ENCODE assay signal across 16 cellular contexts in the genomic region with DNA sequence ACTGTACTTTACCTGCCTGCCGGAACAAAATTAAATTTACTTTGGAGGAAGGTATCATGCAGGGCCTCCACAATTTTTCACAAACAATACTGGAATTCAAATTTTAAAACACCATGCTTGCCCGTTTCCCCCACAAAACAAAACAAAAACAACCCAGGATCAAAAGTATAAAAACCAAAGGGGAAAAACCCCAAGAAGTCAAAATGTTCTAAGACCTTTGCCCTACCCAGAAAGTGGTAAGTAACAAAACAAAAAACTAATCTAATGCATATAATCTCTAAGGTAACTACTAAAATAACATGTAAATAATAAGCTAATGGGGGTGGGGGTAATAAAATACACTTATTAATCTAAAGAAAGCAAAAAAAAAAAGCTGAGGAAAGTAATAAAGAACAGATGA.
A peak's percentile ranks its signal among the peaks of the same experiment; 100 is the strongest.
DNase-seq lines count a peak whose midpoint lies in the region; ATAC-seq and TF ChIP-seq lines count a peak whose summit lies in the region.
"Had no signal": no experiment of that assay in that cellular context is flagged by ENCODE, and none has a peak within 500 bp of the region (broad histone marks: within the 10 kb centered on the region; RNA-seq: fewer than 3 reads in every experiment).

No MANE protein-coding gene starts in this region.

- H3K4me3 ChIP-seq in PC-9 = no peak overlapping the region
- no peak overlapping the region for H3K4me3 ChIP-seq in endodermal cell (ENCODE audit: low read length)
- H3K4me3 ChIP-seq: colonic mucosa, esophagus squamous epithelium, lung had no signal

- no peak overlapping the region for H3K4me3 Mint-ChIP-seq in activated naive CD4-positive, alpha-beta T cell treated with anti-CD3 and anti-CD28 coated beads, Interleukin-2, amount 10 ng/mL, durations not matched to agents 7 days and 5 days
- no peak overlapping the region for H3K4me3 Mint-ChIP-seq in endodermal cell
- peak overlapping the region; percentile 58 to 73 for H3K4me3 Mint-ChIP-seq in stimulated activated naive CD8-positive, alpha-beta T cell treated with anti-CD3 and anti-CD28 coated beads, Interleukin-15, amount 100 ng/mL, for 72 hours

- H3K4me2 ChIP-seq in PC-9 = no peak overlapping the region

- H3K27ac Mint-ChIP-seq in activated naive CD4-positive, alpha-beta T cell treated with anti-CD3 and anti-CD28 coated beads, Interleukin-2, amount 10 ng/mL, durations not matched to agents 7 days and 5 days = peak overlapping the region; percentile 86
- peak overlapping the region; percentile 15 for H3K27ac Mint-ChIP-seq in endodermal cell
- peak overlapping the region; percentile 59 to 97 for H3K27ac Mint-ChIP-seq in stimulated activated naive CD8-positive, alpha-beta T cell treated with anti-CD3 and anti-CD28 coated beads, Interleukin-15, amount 100 ng/mL, for 72 hours

- H2AFZ ChIP-seq in PC-9 = no peak overlapping the region
- H2AFZ ChIP-seq: parathyroid adenoma had no signal

- H3K9ac ChIP-seq in endodermal cell (ENCODE audit: extremely low read depth, low read length, poor library complexity, severe bottlenecking) = no peak overlapping the region
- H3K9ac ChIP-seq: parathyroid adenoma had no signal

- H3K27me3 Mint-ChIP-seq in activated naive CD4-positive, alpha-beta T cell treated with anti-CD3 and anti-CD28 coated beads, Interleukin-2, amount 10 ng/mL, durations not matched to agents 7 days and 5 days = no peaks in the 10 kb centered on the region
- H3K27me3 Mint-ChIP-seq in endodermal cell (ENCODE audit: insufficient read depth) = no peaks in the 10 kb centered on the region
- no peaks in the 10 kb centered on the region for H3K27me3 Mint-ChIP-seq in stimulated activated naive CD8-positive, alpha-beta T cell treated with anti-CD3 and anti-CD28 coated beads, Interleukin-15, amount 100 ng/mL, for 72 hours

- WGBS in endodermal cell (ENCODE audit: insufficient coverage in 1 of 2, insufficient read length in 1 of 2), 2 experiments = 98% methylated on average over 2 of the region's 2 CpGs; no CpG with 5 or more reads in 1 of the 2 experiments

- peaks cover 52% of the 10 kb centered on the region for H4K20me1 ChIP-seq in PC-9 (ENCODE audit: insufficient read depth)

- peaks cover 59% of the 10 kb centered on the region for H3K4me1 Mint-ChIP-seq in activated naive CD4-positive, alpha-beta T cell treated with anti-CD3 and anti-CD28 coated beads, Interleukin-2, amount 10 ng/mL, durations not matched to agents 7 days and 5 days
- H3K4me1 Mint-ChIP-seq in endodermal cell = peaks cover 19% of the 10 kb centered on the region
- H3K4me1 Mint-ChIP-seq in stimulated activated naive CD8-positive, alpha-beta T cell treated with anti-CD3 and anti-CD28 coated beads, Interleukin-15, amount 100 ng/mL, for 72 hours = peaks cover 81% of the 10 kb centered on the region

- H3K79me2 ChIP-seq in PC-9 (ENCODE audit: low read depth) = peaks cover 99% of the 10 kb centered on the region

- H3F3A ChIP-seq in PC-9 (ENCODE audit: insufficient read depth, low read depth) = peaks cover 27% of the 10 kb centered on the region

- peaks cover 28% of the 10 kb centered on the region for H3K36me3 Mint-ChIP-seq in activated naive CD4-positive, alpha-beta T cell treated with anti-CD3 and anti-CD28 coated beads, Interleukin-2, amount 10 ng/mL, durations not matched to agents 7 days and 5 days
- peaks cover 6% of the 10 kb centered on the region for H3K36me3 Mint-ChIP-seq in endodermal cell (ENCODE audit: low read depth)

- H3K27ac ChIP-seq in PC-9 (0 out of 2 replicates have a peak overlapping the region, but pooled peaks have one; percentile 5), endodermal cell (ENCODE audit: low read depth, low read length) (no peak overlapping the region)
- H3K27ac ChIP-seq: colonic mucosa, parathyroid adenoma had no signal

- CTCF ChIA-PET in activated naive CD4-positive, alpha-beta T cell treated with anti-CD3 and anti-CD28 coated beads, Interleukin-2, amount 10 ng/mL, durations not matched to agents 7 days and 5 days (lab: Charles Lee) = no interaction called here
- CTCF ChIA-PET in PC-9 (lab: Charles Lee) = no interaction called here

- DNase-seq in activated naive CD4-positive, alpha-beta T cell treated with anti-CD3 and anti-CD28 coated beads, Interleukin-2, amount 10 ng/mL, durations not matched to agents 7 days and 5 days = no peak
- DNase-seq in activated naive CD4-positive, alpha-beta T cell treated with Interleukin-2 at 50 U/mL for 16 hours = no peak
- DNase-seq in PC-9 = no peak
- no peak for DNase-seq in endodermal cell
- DNase-seq in stimulated activated naive CD8-positive, alpha-beta T cell treated with anti-CD3 and anti-CD28 coated beads, Interleukin-15, amount 100 ng/mL, for 72 hours = no peak
- no peak for DNase-seq in T-helper 9 cell
- DNase-seq in cerebellar nuclear complex (lab: John Stamatoyannopoulos, UW) = no peak
- DNase-seq: activated CD4-positive, alpha-beta T cell treated with anti-CD3 and anti-CD28 coated beads for 4 hours; colonic mucosa; DMS79 treated with DMSO at 0.1 percent for 48 hours; esophagus squamous epithelium; GOT3 had no signal

- POLR2A ChIA-PET in PC-9 (lab: Charles Lee; ENCODE audit: unreplicated experiment) = no interaction called here

- no TSS peak for BruUV-seq in PC-9 (replicated peaks; lab: Mats Ljungman, UMichigan)

- H3K36me3 ChIP-seq in PC-9 (ENCODE audit: low read depth) (peaks cover 11% of the 10 kb centered on the region; the same call in 1 of the 2 replicates), endodermal cell (ENCODE audit: control insufficient read depth, insufficient read depth, low read length) (peaks cover 8% of the 10 kb centered on the region)
- H3K36me3 ChIP-seq: colonic mucosa had no signal

- H3K4me1 ChIP-seq in PC-9 (replicated peaks; ENCODE audit: insufficient read depth) (peaks cover 20% of the 10 kb centered on the region), endodermal cell (ENCODE audit: control insufficient read depth, insufficient read depth, low read length) (peaks cover 3% of the 10 kb centered on the region)

- H3K9me2 ChIP-seq in PC-9 (ENCODE audit: insufficient read depth) = no peaks in the 10 kb centered on the region

- no peak for ATAC-seq in stimulated activated naive CD8-positive, alpha-beta T cell treated with anti-CD3 and anti-CD28 coated beads, Interleukin-15, amount 100 ng/mL, for 72 hours
- ATAC-seq in HG02798 (IDR thresholded peaks at IDR 0.05; ENCODE audit: poor library complexity, unreplicated experiment) = no peak
- ATAC-seq: SK-N-SH treated with all-trans-retinoic acid at 6 μM for 48 hours had no signal

- H3K27me3 ChIP-seq in PC-9 (ENCODE audit: insufficient read depth, low read depth) = no peaks in the 10 kb centered on the region
- no peaks in the 10 kb centered on the region for H3K27me3 ChIP-seq in endodermal cell (ENCODE audit: control insufficient read depth, insufficient read depth, low read length, poor library complexity, severe bottlenecking)
- H3K27me3 ChIP-seq: colonic mucosa, esophagus squamous epithelium had no signal

- H3K9me3 ChIP-seq in PC-9 (ENCODE audit: insufficient read depth, low read depth) (no peaks in the 10 kb centered on the region), endodermal cell (ENCODE audit: control insufficient read depth, low read length) (no peaks in the 10 kb centered on the region)
- H3K9me3 ChIP-seq: colonic mucosa, esophagus squamous epithelium had no signal

- no peak for TF ChIP-seq CTCF in PC-9 (conservative IDR thresholded peaks at IDR 0.05)
- TF ChIP-seq CTCF in endodermal cell (conservative IDR thresholded peaks at IDR 0.05) = no peak

- intact Hi-C loops in PC-9 (cut with micrococcal nuclease; ENCODE audit: unreplicated experiment) = no loop called here

- H3K9me3 Mint-ChIP-seq in activated naive CD4-positive, alpha-beta T cell treated with anti-CD3 and anti-CD28 coated beads, Interleukin-2, amount 10 ng/mL, durations not matched to agents 7 days and 5 days = no peaks in the 10 kb centered on the region
- H3K9me3 Mint-ChIP-seq in endodermal cell = no peaks in the 10 kb centered on the region
- H3K9me3 Mint-ChIP-seq in stimulated activated naive CD8-positive, alpha-beta T cell treated with anti-CD3 and anti-CD28 coated beads, Interleukin-15, amount 100 ng/mL, for 72 hours = no peaks in the 10 kb centered on the region

Comparison
In these comparisons a context has a peak if more than half of its experiments do, and no peak if none do; other contexts are left out.
1. H3K27ac Mint-ChIP-seq: peak in every context shown above with its lines; median percentile 86 in activated naive CD4-positive, alpha-beta T cell treated with anti-CD3 and anti-CD28 coated beads, Interleukin-2, amount 10 ng/mL, durations not matched to agents 7 days and 5 days; 78 in stimulated activated naive CD8-positive, alpha-beta T cell treated with anti-CD3 and anti-CD28 coated beads, Interleukin-15, amount 100 ng/mL, for 72 hours; 15 in endodermal cell.
2. H3K4me3 Mint-ChIP-seq: peak in stimulated activated naive CD8-positive, alpha-beta T cell treated with anti-CD3 and anti-CD28 coated beads, Interleukin-15, amount 100 ng/mL, for 72 hours (2 of 2); none in activated naive CD4-positive, alpha-beta T cell treated with anti-CD3 and anti-CD28 coated beads, Interleukin-2, amount 10 ng/mL, durations not matched to agents 7 days and 5 days (single experiment) and endodermal cell (single experiment).